Comparison of ENCODE assay signal across 20 cellular contexts in the genomic region with DNA sequence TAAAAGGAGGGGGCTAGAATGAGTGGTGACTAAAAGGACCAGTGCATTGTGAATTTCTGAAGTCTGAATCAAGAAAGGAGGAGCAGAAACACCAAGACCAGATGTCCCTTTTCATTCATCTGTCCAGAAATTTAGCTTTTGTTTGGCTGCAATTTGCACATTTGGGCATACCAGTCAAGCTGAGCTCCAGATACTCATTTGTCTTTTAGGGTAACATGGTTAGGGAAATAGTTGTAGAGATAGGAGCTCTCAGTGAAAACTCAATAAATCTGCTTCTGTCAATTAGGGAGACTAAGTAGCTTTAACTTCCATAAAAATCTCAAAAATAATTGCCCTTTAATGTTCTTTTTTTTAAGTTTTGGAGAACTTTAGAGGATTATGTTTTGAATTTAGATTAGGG. TPM values are rescaled to one million over a fixed set of nuclear protein-coding genes. Genes with fewer than 3 reads are reported as not detected.
DNase-seq lines count a peak whose midpoint lies in the region; ATAC-seq, FAIRE-seq and TF ChIP-seq lines count a peak whose summit lies in the region.
"Had no signal": no experiment of that assay in that cellular context is flagged by ENCODE, and none has a peak within 500 bp of the region (broad histone marks: within the 10 kb centered on the region; RNA-seq: fewer than 3 reads in every experiment).

No MANE protein-coding gene starts in this region.

- TF ChIP-seq CTCF in BE2C (IDR thresholded peaks at IDR 0.05; ENCODE audit: low read depth, low read length): no peak
- no peak for TF ChIP-seq CTCF in fibroblast of the aortic adventitia (IDR thresholded peaks at IDR 0.05; ENCODE audit: insufficient read depth, low read length)
- no peak for TF ChIP-seq CTCF in kidney (IDR thresholded peaks at IDR 0.05; ENCODE audit: borderline replicate concordance, extremely low read depth, insufficient read depth)

- H3K4me1 Mint-ChIP-seq in activated CD4-positive, alpha-beta T cell treated with anti-CD3 and anti-CD28 coated beads, Interleukin-2, amount 10 ng/mL, durations not matched to agents 24 days and 14 days: peaks cover 21% of the 10 kb centered on the region
- peaks cover 39 to 52% (median 49%) of the 10 kb centered on the region in 3 donors for H3K4me1 Mint-ChIP-seq in T-cell

- peak; percentile 33 for DNase-seq in BE2C
- DNase-seq in NCI-H446 (lab: John Stamatoyannopoulos, UW): peak; percentile 28 to 69
- DNase-seq in fibroblast of the aortic adventitia (ENCODE audit: low read depth): peak; percentile 33
- no peak for DNase-seq in NOMO-1 treated with DMSO at 0.1 percent for 48 hours (lab: John Stamatoyannopoulos, UW; ENCODE audit: unreplicated experiment)
- no peak for DNase-seq in activated CD4-positive, alpha-beta T cell treated with anti-CD3 and anti-CD28 coated beads, Interleukin-2, amount 10 ng/mL, durations not matched to agents 24 days and 14 days
- no peak for DNase-seq in T-cell
- no peak for DNase-seq in kidney
- DNase-seq: 8988T; CD4-positive, alpha-beta memory T cell; DND-41; GDM1; HFFc6 had no signal

- POLR2A ChIA-PET in T-cell (lab: Charles Lee): no interaction called here

- H3K4me3 Mint-ChIP-seq in activated CD4-positive, alpha-beta T cell treated with anti-CD3 and anti-CD28 coated beads, Interleukin-2, amount 10 ng/mL, durations not matched to agents 24 days and 14 days: no peak overlapping the region
- H3K4me3 Mint-ChIP-seq in T-cell: no peak overlapping the region
- H3K4me3 Mint-ChIP-seq: B cell; CD4-positive, alpha-beta memory T cell; HFFc6 had no signal

- H3K36me3 Mint-ChIP-seq in activated CD4-positive, alpha-beta T cell treated with anti-CD3 and anti-CD28 coated beads, Interleukin-2, amount 10 ng/mL, durations not matched to agents 24 days and 14 days (ENCODE audit: low read depth): no peaks in the 10 kb centered on the region
- H3K36me3 Mint-ChIP-seq in T-cell: peaks cover 3% of the 10 kb centered on the region
- H3K36me3 Mint-ChIP-seq: CD4-positive, alpha-beta memory T cell had no signal

- peaks cover 34% of the 10 kb centered on the region for H3K4me1 ChIP-seq in BE2C
- H3K4me1 ChIP-seq in kidney (ENCODE audit: control insufficient read depth in 1 of 2, insufficient read depth in 1 of 2, low read depth in 1 of 2, low read length in 2 of 2): no peaks in the 10 kb centered on the region

- peaks cover 2% of the 10 kb centered on the region for H3K27me3 Mint-ChIP-seq in activated CD4-positive, alpha-beta T cell treated with anti-CD3 and anti-CD28 coated beads, Interleukin-2, amount 10 ng/mL, durations not matched to agents 24 days and 14 days
- H3K27me3 Mint-ChIP-seq in T-cell: no peaks in the 10 kb centered on the region
- H3K27me3 Mint-ChIP-seq: B cell; CD4-positive, alpha-beta memory T cell had no signal

- H3K36me3 ChIP-seq in BE2C: no peaks in the 10 kb centered on the region
- H3K36me3 ChIP-seq in kidney (ENCODE audit: control insufficient read depth in 1 of 2, insufficient read depth in 2 of 2, low read length in 2 of 2): no peaks in the 10 kb centered on the region
- H3K36me3 ChIP-seq: HAP-1 had no signal

- H3K27ac ChIP-seq in kidney (ENCODE audit: low read depth in 2 of 2, low read length in 2 of 2): no peak overlapping the region
- H3K27ac ChIP-seq: C4-2B had no signal

- no peak overlapping the region for H3K9ac ChIP-seq in kidney (ENCODE audit: low read length in 2 of 2)

- no peak for FAIRE-seq in kidney (lab: Jason Lieb, UNC)
- FAIRE-seq: GM12892, GM19239, H1, HepG2 had no signal

- no peak for ATAC-seq in SK-N-SH treated with all-trans-retinoic acid at 6 μM for 48 hours
- ATAC-seq in T-cell (replicated peaks in 1 of 4): no peak
- ATAC-seq: HepG2 had no signal

- CTCF ChIA-PET in T-cell (lab: Charles Lee): interaction anchor here in 1 of 2 donors (1.0 kb wide), 1 partner anchor 88 kb away, joined by 4 read pairs; no protein-coding TSS in a partner anchor

- H3K27me3 ChIP-seq in BE2C: no peaks in the 10 kb centered on the region

- intact Hi-C loops in activated CD4-positive, alpha-beta T cell treated with anti-CD3 and anti-CD28 coated beads, Interleukin-2, amount 10 ng/mL, durations not matched to agents 24 days and 14 days (cut with micrococcal nuclease): loop anchor here (10.0 kb wide), 1 partner anchor 664 kb away; no protein-coding TSS in a partner anchor
- intact Hi-C loops in kidney (cut with DNase I): no loop called here

- H3K4me3 ChIP-seq in BE2C (ENCODE audit: low read depth, low read length) (peak overlapping the region; percentile 36; the same call in 1 of the 2 replicates), fibroblast of the aortic adventitia (ENCODE audit: low read depth, low read length) (no peak overlapping the region), kidney (ENCODE audit: low read length in 2 of 2) (no peak overlapping the region)
- H3K4me3 ChIP-seq: HAP-1 had no signal

- no peak overlapping the region for H3K27ac Mint-ChIP-seq in activated CD4-positive, alpha-beta T cell treated with anti-CD3 and anti-CD28 coated beads, Interleukin-2, amount 10 ng/mL, durations not matched to agents 24 days and 14 days
- no peak overlapping the region for H3K27ac Mint-ChIP-seq in T-cell
- H3K27ac Mint-ChIP-seq: B cell, HFFc6 had no signal

- H3K9me3 Mint-ChIP-seq in activated CD4-positive, alpha-beta T cell treated with anti-CD3 and anti-CD28 coated beads, Interleukin-2, amount 10 ng/mL, durations not matched to agents 24 days and 14 days: no peaks in the 10 kb centered on the region
- no peaks in the 10 kb centered on the region for H3K9me3 Mint-ChIP-seq in T-cell
- H3K9me3 Mint-ChIP-seq: CD4-positive, alpha-beta memory T cell; HFFc6 had no signal

- H3K9me3 ChIP-seq in BE2C: no peaks in the 10 kb centered on the region
- H3K9me3 ChIP-seq in kidney (ENCODE audit: control insufficient read depth in 1 of 2, low read length in 2 of 2): no peaks in the 10 kb centered on the region
- H3K9me3 ChIP-seq: HAP-1 had no signal

TF ChIP-seq in SK-N-SH treated with all-trans-retinoic acid at 6 μM for 48 hours, 23 proteins besides CTCF, POLR2A, EP300 and RAD21:
- TF ChIP-seq, protein P1, sequence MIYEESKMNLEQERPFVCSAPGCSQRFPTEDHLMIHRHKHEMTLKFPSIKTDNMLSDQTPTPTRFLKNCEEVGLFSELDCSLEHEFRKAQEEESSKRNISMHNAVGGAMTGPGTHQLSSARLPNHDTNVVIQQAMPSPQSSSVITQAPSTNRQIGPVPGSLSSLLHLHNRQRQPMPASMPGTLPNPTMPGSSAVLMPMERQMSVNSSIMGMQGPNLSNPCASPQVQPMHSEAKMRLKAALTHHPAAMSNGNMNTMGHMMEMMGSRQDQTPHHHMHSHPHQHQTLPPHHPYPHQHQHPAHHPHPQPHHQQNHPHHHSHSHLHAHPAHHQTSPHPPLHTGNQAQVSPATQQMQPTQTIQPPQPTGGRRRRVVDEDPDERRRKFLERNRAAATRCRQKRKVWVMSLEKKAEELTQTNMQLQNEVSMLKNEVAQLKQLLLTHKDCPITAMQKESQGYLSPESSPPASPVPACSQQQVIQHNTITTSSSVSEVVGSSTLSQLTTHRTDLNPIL (CRISPR knock-in tag; IDR thresholded peaks at IDR 0.05; ENCODE audit: low read depth): 0 out of 2 replicates have a peak, but pooled peaks have one; percentile 50
- no peak; the same call in 1 of the 2 replicates for TF ChIP-seq GLIS3 (CRISPR knock-in tag; IDR thresholded peaks at IDR 0.05)
- peak; percentile 56 for TF ChIP-seq TCF4 (CRISPR knock-in tag; IDR thresholded peaks at IDR 0.05; ENCODE audit: borderline replicate concordance)
- TF ChIP-seq ISL1 (CRISPR knock-in tag; IDR thresholded peaks at IDR 0.05): peak; percentile 90
- peak; percentile 70; the same call in 1 of the 2 replicates for TF ChIP-seq SNAI2 (CRISPR knock-in tag; IDR thresholded peaks at IDR 0.05)
- no peak for TF ChIP-seq CSDC2 (CRISPR knock-in tag; IDR thresholded peaks at IDR 0.05)
- TF ChIP-seq ZFP3 (CRISPR knock-in tag; IDR thresholded peaks at IDR 0.05): peak; percentile 99
- peak; percentile 73 for TF ChIP-seq ZNF8 (CRISPR knock-in tag; IDR thresholded peaks at IDR 0.05)
- TF ChIP-seq PPARA (CRISPR knock-in tag; IDR thresholded peaks at IDR 0.05; ENCODE audit: borderline replicate concordance): no peak
- TF ChIP-seq ZC3H10 (CRISPR knock-in tag; IDR thresholded peaks at IDR 0.05): no peak; the same call in 1 of the 2 replicates
- no peak for TF ChIP-seq TOX (CRISPR knock-in tag; IDR thresholded peaks at IDR 0.05; ENCODE audit: borderline replicate concordance)
- TF ChIP-seq, protein P2, sequence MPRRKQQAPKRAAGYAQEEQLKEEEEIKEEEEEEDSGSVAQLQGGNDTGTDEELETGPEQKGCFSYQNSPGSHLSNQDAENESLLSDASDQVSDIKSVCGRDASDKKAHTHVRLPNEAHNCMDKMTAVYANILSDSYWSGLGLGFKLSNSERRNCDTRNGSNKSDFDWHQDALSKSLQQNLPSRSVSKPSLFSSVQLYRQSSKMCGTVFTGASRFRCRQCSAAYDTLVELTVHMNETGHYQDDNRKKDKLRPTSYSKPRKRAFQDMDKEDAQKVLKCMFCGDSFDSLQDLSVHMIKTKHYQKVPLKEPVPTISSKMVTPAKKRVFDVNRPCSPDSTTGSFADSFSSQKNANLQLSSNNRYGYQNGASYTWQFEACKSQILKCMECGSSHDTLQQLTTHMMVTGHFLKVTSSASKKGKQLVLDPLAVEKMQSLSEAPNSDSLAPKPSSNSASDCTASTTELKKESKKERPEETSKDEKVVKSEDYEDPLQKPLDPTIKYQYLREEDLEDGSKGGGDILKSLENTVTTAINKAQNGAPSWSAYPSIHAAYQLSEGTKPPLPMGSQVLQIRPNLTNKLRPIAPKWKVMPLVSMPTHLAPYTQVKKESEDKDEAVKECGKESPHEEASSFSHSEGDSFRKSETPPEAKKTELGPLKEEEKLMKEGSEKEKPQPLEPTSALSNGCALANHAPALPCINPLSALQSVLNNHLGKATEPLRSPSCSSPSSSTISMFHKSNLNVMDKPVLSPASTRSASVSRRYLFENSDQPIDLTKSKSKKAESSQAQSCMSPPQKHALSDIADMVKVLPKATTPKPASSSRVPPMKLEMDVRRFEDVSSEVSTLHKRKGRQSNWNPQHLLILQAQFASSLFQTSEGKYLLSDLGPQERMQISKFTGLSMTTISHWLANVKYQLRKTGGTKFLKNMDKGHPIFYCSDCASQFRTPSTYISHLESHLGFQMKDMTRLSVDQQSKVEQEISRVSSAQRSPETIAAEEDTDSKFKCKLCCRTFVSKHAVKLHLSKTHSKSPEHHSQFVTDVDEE (CRISPR knock-in tag; IDR thresholded peaks at IDR 0.05): peak; percentile 77

RNA-seq across cellular contexts. Expression of a gene that starts 50.6 kb away (rescaled TPM):
- 38.3 TPM for polyA plus RNA-seq in BE2C (2012; ENCODE audit: insufficient read depth, insufficient read length, low read depth)
- total RNA-seq in fibroblast of the aortic adventitia (ENCODE audit: low replicate concordance) (40.4 and 44.2 TPM in 2 replicates), T-cell (10 to 100 TPM; 24.5 to 28.5 (median 26.8) TPM), kidney (33.7 TPM)
- 93.0 and 113 TPM in 2 replicates for total RNA-seq in activated CD4-positive, alpha-beta T cell treated with anti-CD3 and anti-CD28 coated beads, Interleukin-2, amount 10 ng/mL, durations not matched to agents 24 days and 14 days
- polyA plus RNA-seq in kidney (ENCODE audit: insufficient read depth, low read depth, low replicate concordance): 59.4 TPM

Comparison
In these comparisons a context has a peak if more than half of its experiments do, and no peak if none do; other contexts are left out.
1. DNase-seq: peak in BE2C (single experiment), NCI-H446 (2 of 2) and fibroblast of the aortic adventitia (single experiment); none in NOMO-1 treated with DMSO at 0.1 percent for 48 hours (single experiment), activated CD4-positive, alpha-beta T cell treated with anti-CD3 and anti-CD28 coated beads, Interleukin-2, amount 10 ng/mL, durations not matched to agents 24 days and 14 days (single experiment), T-cell (0 of 34) and kidney (single experiment).